1 cellular context compared by ENCODE assay signal in the genomic region with DNA sequence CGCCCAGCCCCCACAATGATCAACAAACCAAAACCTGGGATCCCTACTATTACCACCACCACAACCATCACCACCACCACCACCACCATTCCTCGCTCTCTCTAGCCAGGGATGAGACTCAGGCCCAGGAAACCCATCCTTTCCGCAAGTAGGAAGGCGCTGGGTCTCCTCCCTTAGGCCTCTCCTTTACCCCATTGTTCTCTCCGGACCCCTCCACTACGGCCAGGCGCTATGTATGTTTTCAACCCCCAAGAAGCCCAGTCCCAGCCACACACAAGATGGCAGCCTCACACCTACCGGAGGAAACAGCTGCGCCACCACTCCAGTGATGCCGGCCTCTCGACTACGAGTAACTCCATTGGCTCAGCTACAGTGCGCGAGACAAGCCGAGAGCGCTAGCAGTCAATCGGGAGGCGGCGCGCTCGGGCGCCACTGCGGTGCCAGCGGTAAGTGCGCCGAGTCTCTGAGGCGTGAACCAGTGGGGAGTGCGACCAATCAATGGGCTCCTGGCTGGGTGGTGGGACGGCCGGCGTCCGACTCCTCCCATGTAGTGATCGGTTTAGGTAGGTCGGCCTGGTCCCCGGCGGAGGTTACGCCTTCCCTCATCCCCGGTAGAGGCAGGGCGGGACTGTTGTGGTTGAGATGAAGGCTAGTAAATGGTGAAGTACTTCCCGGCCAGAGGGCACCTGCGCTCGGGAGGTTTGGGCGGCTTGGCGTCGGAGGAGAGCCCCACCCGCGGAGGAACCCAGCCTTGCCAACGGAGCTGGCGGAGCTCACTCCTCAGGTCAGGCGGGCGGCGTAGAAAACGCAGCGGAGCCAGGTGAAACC.
TF ChIP-seq lines count a peak whose summit lies in the region.

A gene (minus strand): TSS at position 376 of the 828 bp plus-strand sequence. CDS start 61,154 bp downstream, outside the sequence.
A gene with protein sequence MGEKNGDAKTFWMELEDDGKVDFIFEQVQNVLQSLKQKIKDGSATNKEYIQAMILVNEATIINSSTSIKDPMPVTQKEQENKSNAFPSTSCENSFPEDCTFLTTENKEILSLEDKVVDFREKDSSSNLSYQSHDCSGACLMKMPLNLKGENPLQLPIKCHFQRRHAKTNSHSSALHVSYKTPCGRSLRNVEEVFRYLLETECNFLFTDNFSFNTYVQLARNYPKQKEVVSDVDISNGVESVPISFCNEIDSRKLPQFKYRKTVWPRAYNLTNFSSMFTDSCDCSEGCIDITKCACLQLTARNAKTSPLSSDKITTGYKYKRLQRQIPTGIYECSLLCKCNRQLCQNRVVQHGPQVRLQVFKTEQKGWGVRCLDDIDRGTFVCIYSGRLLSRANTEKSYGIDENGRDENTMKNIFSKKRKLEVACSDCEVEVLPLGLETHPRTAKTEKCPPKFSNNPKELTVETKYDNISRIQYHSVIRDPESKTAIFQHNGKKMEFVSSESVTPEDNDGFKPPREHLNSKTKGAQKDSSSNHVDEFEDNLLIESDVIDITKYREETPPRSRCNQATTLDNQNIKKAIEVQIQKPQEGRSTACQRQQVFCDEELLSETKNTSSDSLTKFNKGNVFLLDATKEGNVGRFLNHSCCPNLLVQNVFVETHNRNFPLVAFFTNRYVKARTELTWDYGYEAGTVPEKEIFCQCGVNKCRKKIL (plus strand): TSS at position 586 of the 828 bp plus-strand sequence. CDS start 7,620 bp downstream, outside the sequence.

TF ChIP-seq in WTC11, 78 proteins besides CTCF, POLR2A, EP300 and RAD21 (continued from another document and continues in another):
- TF ChIP-seq, protein P1, sequence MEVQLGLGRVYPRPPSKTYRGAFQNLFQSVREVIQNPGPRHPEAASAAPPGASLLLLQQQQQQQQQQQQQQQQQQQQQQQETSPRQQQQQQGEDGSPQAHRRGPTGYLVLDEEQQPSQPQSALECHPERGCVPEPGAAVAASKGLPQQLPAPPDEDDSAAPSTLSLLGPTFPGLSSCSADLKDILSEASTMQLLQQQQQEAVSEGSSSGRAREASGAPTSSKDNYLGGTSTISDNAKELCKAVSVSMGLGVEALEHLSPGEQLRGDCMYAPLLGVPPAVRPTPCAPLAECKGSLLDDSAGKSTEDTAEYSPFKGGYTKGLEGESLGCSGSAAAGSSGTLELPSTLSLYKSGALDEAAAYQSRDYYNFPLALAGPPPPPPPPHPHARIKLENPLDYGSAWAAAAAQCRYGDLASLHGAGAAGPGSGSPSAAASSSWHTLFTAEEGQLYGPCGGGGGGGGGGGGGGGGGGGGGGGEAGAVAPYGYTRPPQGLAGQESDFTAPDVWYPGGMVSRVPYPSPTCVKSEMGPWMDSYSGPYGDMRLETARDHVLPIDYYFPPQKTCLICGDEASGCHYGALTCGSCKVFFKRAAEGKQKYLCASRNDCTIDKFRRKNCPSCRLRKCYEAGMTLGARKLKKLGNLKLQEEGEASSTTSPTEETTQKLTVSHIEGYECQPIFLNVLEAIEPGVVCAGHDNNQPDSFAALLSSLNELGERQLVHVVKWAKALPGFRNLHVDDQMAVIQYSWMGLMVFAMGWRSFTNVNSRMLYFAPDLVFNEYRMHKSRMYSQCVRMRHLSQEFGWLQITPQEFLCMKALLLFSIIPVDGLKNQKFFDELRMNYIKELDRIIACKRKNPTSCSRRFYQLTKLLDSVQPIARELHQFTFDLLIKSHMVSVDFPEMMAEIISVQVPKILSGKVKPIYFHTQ (CRISPR knock-in tag; IDR thresholded peaks at IDR 0.05) = no peak
- TF ChIP-seq, protein P2, sequence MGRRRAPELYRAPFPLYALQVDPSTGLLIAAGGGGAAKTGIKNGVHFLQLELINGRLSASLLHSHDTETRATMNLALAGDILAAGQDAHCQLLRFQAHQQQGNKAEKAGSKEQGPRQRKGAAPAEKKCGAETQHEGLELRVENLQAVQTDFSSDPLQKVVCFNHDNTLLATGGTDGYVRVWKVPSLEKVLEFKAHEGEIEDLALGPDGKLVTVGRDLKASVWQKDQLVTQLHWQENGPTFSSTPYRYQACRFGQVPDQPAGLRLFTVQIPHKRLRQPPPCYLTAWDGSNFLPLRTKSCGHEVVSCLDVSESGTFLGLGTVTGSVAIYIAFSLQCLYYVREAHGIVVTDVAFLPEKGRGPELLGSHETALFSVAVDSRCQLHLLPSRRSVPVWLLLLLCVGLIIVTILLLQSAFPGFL (CRISPR knock-in tag; IDR thresholded peaks at IDR 0.05; ENCODE audit: borderline replicate concordance) = no peak
- no peak for TF ChIP-seq ZNF121 (CRISPR knock-in tag; IDR thresholded peaks at IDR 0.05)
- TF ChIP-seq KAT7 (CRISPR knock-in tag; IDR thresholded peaks at IDR 0.05; ENCODE audit: borderline replicate concordance) = no peak
- no peak for TF ChIP-seq ZNF423 (CRISPR knock-in tag; IDR thresholded peaks at IDR 0.05)
- no peak; the same call in 1 of the 2 replicates for TF ChIP-seq HMGA2 (CRISPR knock-in tag; IDR thresholded peaks at IDR 0.05)
- peak; percentile 76 for TF ChIP-seq SP1 (CRISPR knock-in tag; conservative IDR thresholded peaks at IDR 0.05)
- TF ChIP-seq, protein P3, sequence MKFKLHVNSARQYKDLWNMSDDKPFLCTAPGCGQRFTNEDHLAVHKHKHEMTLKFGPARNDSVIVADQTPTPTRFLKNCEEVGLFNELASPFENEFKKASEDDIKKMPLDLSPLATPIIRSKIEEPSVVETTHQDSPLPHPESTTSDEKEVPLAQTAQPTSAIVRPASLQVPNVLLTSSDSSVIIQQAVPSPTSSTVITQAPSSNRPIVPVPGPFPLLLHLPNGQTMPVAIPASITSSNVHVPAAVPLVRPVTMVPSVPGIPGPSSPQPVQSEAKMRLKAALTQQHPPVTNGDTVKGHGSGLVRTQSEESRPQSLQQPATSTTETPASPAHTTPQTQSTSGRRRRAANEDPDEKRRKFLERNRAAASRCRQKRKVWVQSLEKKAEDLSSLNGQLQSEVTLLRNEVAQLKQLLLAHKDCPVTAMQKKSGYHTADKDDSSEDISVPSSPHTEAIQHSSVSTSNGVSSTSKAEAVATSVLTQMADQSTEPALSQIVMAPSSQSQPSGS (CRISPR knock-in tag; IDR thresholded peaks at IDR 0.05; ENCODE audit: borderline replicate concordance, low read depth) = no peak
- TF ChIP-seq, protein P4, sequence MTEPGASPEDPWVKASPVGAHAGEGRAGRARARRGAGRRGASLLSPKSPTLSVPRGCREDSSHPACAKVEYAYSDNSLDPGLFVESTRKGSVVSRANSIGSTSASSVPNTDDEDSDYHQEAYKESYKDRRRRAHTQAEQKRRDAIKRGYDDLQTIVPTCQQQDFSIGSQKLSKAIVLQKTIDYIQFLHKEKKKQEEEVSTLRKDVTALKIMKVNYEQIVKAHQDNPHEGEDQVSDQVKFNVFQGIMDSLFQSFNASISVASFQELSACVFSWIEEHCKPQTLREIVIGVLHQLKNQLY (CRISPR knock-in tag; IDR thresholded peaks at IDR 0.05) = no peak
- TF ChIP-seq EMX1 (CRISPR knock-in tag; IDR thresholded peaks at IDR 0.05) = no peak
- TF ChIP-seq, protein P5, sequence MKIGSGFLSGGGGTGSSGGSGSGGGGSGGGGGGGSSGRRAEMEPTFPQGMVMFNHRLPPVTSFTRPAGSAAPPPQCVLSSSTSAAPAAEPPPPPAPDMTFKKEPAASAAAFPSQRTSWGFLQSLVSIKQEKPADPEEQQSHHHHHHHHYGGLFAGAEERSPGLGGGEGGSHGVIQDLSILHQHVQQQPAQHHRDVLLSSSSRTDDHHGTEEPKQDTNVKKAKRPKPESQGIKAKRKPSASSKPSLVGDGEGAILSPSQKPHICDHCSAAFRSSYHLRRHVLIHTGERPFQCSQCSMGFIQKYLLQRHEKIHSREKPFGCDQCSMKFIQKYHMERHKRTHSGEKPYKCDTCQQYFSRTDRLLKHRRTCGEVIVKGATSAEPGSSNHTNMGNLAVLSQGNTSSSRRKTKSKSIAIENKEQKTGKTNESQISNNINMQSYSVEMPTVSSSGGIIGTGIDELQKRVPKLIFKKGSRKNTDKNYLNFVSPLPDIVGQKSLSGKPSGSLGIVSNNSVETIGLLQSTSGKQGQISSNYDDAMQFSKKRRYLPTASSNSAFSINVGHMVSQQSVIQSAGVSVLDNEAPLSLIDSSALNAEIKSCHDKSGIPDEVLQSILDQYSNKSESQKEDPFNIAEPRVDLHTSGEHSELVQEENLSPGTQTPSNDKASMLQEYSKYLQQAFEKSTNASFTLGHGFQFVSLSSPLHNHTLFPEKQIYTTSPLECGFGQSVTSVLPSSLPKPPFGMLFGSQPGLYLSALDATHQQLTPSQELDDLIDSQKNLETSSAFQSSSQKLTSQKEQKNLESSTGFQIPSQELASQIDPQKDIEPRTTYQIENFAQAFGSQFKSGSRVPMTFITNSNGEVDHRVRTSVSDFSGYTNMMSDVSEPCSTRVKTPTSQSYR (CRISPR knock-in tag; IDR thresholded peaks at IDR 0.05) = no peak
- TF ChIP-seq, protein P6, sequence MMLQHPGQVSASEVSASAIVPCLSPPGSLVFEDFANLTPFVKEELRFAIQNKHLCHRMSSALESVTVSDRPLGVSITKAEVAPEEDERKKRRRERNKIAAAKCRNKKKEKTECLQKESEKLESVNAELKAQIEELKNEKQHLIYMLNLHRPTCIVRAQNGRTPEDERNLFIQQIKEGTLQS (CRISPR knock-in tag; conservative IDR thresholded peaks at IDR 0.05) = no peak
- TF ChIP-seq SOX15 (CRISPR knock-in tag; IDR thresholded peaks at IDR 0.05) = no peak
- peak; percentile 49; the same call in 1 of the 2 replicates for TF ChIP-seq NR2C2 (CRISPR knock-in tag; IDR thresholded peaks at IDR 0.05)
- no peak; the same call in 1 of the 2 replicates for TF ChIP-seq ETV6 (CRISPR knock-in tag; IDR thresholded peaks at IDR 0.05)
- TF ChIP-seq JAZF1 (CRISPR knock-in tag; IDR thresholded peaks at IDR 0.05) = no peak
- TF ChIP-seq ZNF317 (CRISPR knock-in tag; IDR thresholded peaks at IDR 0.05; ENCODE audit: borderline replicate concordance, low read depth) = no peak
- TF ChIP-seq GTF2I (CRISPR knock-in tag; conservative IDR thresholded peaks at IDR 0.05) = 0 out of 2 replicates have a peak, but pooled peaks have one; percentile 28
- no peak for TF ChIP-seq OVOL2 (CRISPR knock-in tag; IDR thresholded peaks at IDR 0.05; ENCODE audit: borderline replicate concordance)
- TF ChIP-seq ATF1 (CRISPR knock-in tag; IDR thresholded peaks at IDR 0.05) = no peak
- TF ChIP-seq, protein P7, sequence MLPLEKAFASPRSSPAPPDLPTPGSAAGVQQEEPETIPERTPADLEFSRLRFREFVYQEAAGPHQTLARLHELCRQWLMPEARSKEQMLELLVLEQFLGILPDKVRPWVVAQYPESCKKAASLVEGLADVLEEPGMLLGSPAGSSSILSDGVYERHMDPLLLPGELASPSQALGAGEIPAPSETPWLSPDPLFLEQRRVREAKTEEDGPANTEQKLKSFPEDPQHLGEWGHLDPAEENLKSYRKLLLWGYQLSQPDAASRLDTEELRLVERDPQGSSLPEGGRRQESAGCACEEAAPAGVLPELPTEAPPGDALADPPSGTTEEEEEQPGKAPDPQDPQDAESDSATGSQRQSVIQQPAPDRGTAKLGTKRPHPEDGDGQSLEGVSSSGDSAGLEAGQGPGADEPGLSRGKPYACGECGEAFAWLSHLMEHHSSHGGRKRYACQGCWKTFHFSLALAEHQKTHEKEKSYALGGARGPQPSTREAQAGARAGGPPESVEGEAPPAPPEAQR (CRISPR knock-in tag; IDR thresholded peaks at IDR 0.05) = no peak
- no peak for TF ChIP-seq RORB (CRISPR knock-in tag; IDR thresholded peaks at IDR 0.05)
- TF ChIP-seq, protein P8, sequence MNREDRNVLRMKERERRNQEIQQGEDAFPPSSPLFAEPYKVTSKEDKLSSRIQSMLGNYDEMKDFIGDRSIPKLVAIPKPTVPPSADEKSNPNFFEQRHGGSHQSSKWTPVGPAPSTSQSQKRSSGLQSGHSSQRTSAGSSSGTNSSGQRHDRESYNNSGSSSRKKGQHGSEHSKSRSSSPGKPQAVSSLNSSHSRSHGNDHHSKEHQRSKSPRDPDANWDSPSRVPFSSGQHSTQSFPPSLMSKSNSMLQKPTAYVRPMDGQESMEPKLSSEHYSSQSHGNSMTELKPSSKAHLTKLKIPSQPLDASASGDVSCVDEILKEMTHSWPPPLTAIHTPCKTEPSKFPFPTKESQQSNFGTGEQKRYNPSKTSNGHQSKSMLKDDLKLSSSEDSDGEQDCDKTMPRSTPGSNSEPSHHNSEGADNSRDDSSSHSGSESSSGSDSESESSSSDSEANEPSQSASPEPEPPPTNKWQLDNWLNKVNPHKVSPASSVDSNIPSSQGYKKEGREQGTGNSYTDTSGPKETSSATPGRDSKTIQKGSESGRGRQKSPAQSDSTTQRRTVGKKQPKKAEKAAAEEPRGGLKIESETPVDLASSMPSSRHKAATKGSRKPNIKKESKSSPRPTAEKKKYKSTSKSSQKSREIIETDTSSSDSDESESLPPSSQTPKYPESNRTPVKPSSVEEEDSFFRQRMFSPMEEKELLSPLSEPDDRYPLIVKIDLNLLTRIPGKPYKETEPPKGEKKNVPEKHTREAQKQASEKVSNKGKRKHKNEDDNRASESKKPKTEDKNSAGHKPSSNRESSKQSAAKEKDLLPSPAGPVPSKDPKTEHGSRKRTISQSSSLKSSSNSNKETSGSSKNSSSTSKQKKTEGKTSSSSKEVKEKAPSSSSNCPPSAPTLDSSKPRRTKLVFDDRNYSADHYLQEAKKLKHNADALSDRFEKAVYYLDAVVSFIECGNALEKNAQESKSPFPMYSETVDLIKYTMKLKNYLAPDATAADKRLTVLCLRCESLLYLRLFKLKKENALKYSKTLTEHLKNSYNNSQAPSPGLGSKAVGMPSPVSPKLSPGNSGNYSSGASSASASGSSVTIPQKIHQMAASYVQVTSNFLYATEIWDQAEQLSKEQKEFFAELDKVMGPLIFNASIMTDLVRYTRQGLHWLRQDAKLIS (CRISPR knock-in tag; IDR thresholded peaks at IDR 0.05; ENCODE audit: borderline replicate concordance) = no peak
- TF ChIP-seq, protein P9, sequence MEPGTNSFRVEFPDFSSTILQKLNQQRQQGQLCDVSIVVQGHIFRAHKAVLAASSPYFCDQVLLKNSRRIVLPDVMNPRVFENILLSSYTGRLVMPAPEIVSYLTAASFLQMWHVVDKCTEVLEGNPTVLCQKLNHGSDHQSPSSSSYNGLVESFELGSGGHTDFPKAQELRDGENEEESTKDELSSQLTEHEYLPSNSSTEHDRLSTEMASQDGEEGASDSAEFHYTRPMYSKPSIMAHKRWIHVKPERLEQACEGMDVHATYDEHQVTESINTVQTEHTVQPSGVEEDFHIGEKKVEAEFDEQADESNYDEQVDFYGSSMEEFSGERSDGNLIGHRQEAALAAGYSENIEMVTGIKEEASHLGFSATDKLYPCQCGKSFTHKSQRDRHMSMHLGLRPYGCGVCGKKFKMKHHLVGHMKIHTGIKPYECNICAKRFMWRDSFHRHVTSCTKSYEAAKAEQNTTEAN (CRISPR knock-in tag; IDR thresholded peaks at IDR 0.05) = 0 out of 2 replicates have a peak, but pooled peaks have one; percentile 32
- TF ChIP-seq, protein P10, sequence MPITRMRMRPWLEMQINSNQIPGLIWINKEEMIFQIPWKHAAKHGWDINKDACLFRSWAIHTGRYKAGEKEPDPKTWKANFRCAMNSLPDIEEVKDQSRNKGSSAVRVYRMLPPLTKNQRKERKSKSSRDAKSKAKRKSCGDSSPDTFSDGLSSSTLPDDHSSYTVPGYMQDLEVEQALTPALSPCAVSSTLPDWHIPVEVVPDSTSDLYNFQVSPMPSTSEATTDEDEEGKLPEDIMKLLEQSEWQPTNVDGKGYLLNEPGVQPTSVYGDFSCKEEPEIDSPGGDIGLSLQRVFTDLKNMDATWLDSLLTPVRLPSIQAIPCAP (CRISPR knock-in tag; IDR thresholded peaks at IDR 0.05) = no peak
- TF ChIP-seq, protein P11, sequence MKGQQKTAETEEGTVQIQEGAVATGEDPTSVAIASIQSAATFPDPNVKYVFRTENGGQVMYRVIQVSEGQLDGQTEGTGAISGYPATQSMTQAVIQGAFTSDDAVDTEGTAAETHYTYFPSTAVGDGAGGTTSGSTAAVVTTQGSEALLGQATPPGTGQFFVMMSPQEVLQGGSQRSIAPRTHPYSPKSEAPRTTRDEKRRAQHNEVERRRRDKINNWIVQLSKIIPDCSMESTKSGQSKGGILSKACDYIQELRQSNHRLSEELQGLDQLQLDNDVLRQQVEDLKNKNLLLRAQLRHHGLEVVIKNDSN (CRISPR knock-in tag; IDR thresholded peaks at IDR 0.05) = no peak
- TF ChIP-seq ELF4 (CRISPR knock-in tag; IDR thresholded peaks at IDR 0.05; ENCODE audit: low read depth) = no peak
- no peak for TF ChIP-seq TCF7 (CRISPR knock-in tag; IDR thresholded peaks at IDR 0.05; ENCODE audit: low read depth)
- no peak for TF ChIP-seq GRHL2 (CRISPR knock-in tag; IDR thresholded peaks at IDR 0.05; ENCODE audit: insufficient replicate concordance, severe bottlenecking)
